ENCODE assay signal across 9 cellular contexts in the genomic region with DNA sequence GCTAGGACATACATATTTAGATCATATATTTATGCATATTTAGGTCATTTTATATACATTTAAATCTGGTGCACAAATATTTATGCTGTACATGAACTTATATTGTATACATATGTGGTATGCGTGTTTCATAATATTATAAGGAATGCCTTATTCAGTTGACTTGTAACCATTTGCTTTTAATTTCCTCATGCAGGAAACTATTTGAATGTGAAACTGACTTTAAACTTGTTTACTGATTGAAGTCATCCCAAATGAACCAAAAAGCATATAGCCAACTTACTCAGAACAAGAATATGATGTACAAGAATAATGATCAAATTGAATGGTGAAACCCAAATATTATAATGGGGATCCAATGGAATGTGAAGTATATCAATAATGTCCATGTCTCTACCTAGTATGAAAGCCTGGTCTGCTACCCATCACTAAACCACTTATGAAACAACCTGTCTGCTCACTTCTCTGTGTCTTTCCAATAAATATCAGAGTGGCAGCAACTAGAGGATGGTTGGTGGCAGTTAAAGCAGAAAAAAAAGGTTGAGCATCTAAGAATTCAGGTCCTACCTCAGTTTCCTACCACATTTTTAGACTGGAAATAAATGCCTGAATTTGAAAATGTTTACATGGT. TPM values are rescaled to one million over a fixed set of nuclear protein-coding genes. Genes with fewer than 3 reads are reported as not detected.
A peak's percentile ranks its signal among the peaks of the same experiment; 100 is the strongest.
DNase-seq lines count a peak whose midpoint lies in the region; ATAC-seq and TF ChIP-seq lines count a peak whose summit lies in the region.
"Had no signal": no experiment of that assay in that cellular context is flagged by ENCODE, and none has a peak within 500 bp of the region (broad histone marks: within the 10 kb centered on the region; RNA-seq: fewer than 3 reads in every experiment).

No MANE protein-coding gene starts in this region.

- no peaks in the 10 kb centered on the region for H3K9me3 ChIP-seq in ovary

- peaks cover 56% of the 10 kb centered on the region for H3K4me1 Mint-ChIP-seq in activated CD4-positive, alpha-beta memory T cell treated with anti-CD3 and anti-CD28 coated beads, Interleukin-2, amount 10 ng/mL, durations not matched to agents 7 days and 5 days

- intact Hi-C loops in ovary (cut with DNase I) = no loop called here

- ATAC-seq in GM18868 (IDR thresholded peaks at IDR 0.05; ENCODE audit: unreplicated experiment) (peak; percentile 30), HG02759 (IDR thresholded peaks at IDR 0.05; ENCODE audit: unreplicated experiment) (peak; percentile 57)
- ATAC-seq: K562 had no signal

- peak overlapping the region; percentile 91 for H3K27ac Mint-ChIP-seq in activated CD4-positive, alpha-beta memory T cell treated with anti-CD3 and anti-CD28 coated beads, Interleukin-2, amount 10 ng/mL, durations not matched to agents 7 days and 5 days

- H3K18ac ChIP-seq in mesendoderm (ENCODE audit: low read length) = no peak overlapping the region

- TF ChIP-seq POLR2A in ovary (IDR thresholded peaks at IDR 0.05) = no peak

- H3K79me1 ChIP-seq in mesendoderm (ENCODE audit: low read length) = no peaks in the 10 kb centered on the region

- DNase-seq in activated CD4-positive, alpha-beta memory T cell treated with anti-CD3 and anti-CD28 coated beads, Interleukin-2, amount 10 ng/mL, durations not matched to agents 7 days and 5 days = no peak
- DNase-seq in ovary (no peak), NCI-H1694 (lab: John Stamatoyannopoulos, UW) (no peak), mesendoderm (no peak), GM19238 (ENCODE audit: insufficient read length, low spot score) (no peak), DMS153 treated with DMSO at 0.1 percent for 48 hours (lab: John Stamatoyannopoulos, UW; ENCODE audit: unreplicated experiment) (no peak)

- no peak overlapping the region for H2BK120ac ChIP-seq in mesendoderm (ENCODE audit: low read depth, low read length)

- POLR2A ChIA-PET in activated CD4-positive, alpha-beta memory T cell treated with anti-CD3 and anti-CD28 coated beads, Interleukin-2, amount 10 ng/mL, durations not matched to agents 7 days and 5 days (lab: Charles Lee) = interaction anchor here (0.8 to 2.5 kb wide), 6 partner anchors 10 to 1018 kb away, joined by 3 to 22 read pairs (median 4); a partner anchor contains a TSS

- H3K4me3 ChIP-seq in ovary = peak overlapping the region; percentile 15
- H3K4me3 ChIP-seq in mesendoderm (ENCODE audit: low read length) = no peak overlapping the region
- H3K4me3 ChIP-seq: K562 had no signal

- no peak overlapping the region for H3K23ac ChIP-seq in mesendoderm (ENCODE audit: low read length)

- H3K4me1 ChIP-seq in ovary (ENCODE audit: insufficient read depth) (peaks cover 2% of the 10 kb centered on the region), mesendoderm (ENCODE audit: control insufficient read depth, low read depth, low read length) (no peaks in the 10 kb centered on the region)

- TF ChIP-seq EP300 in ovary (IDR thresholded peaks at IDR 0.05) = no peak

- no peak overlapping the region for H3K4ac ChIP-seq in mesendoderm (ENCODE audit: low read depth, low read length)

- H3K27ac ChIP-seq in ovary (peak overlapping the region in 1 of 2 donors; percentile 4), mesendoderm (ENCODE audit: low read depth, low read length) (no peak overlapping the region)

- H2BK5ac ChIP-seq in mesendoderm (ENCODE audit: low read length) = no peak overlapping the region

- no peak overlapping the region for H3K9ac ChIP-seq in mesendoderm (ENCODE audit: low read length)

- no peaks in the 10 kb centered on the region for H3K79me2 ChIP-seq in mesendoderm (ENCODE audit: control insufficient read depth, insufficient read depth, low read length)

- no peaks in the 10 kb centered on the region for H3K27me3 Mint-ChIP-seq in activated CD4-positive, alpha-beta memory T cell treated with anti-CD3 and anti-CD28 coated beads, Interleukin-2, amount 10 ng/mL, durations not matched to agents 7 days and 5 days

- no peak overlapping the region for H4K8ac ChIP-seq in mesendoderm (ENCODE audit: low read depth, low read length)

- no peaks in the 10 kb centered on the region for H3K27me3 ChIP-seq in ovary
- no peaks in the 10 kb centered on the region for H3K27me3 ChIP-seq in mesendoderm (ENCODE audit: insufficient read depth, low read length, poor library complexity)

- H3K4me3 Mint-ChIP-seq in activated CD4-positive, alpha-beta memory T cell treated with anti-CD3 and anti-CD28 coated beads, Interleukin-2, amount 10 ng/mL, durations not matched to agents 7 days and 5 days = peak overlapping the region; percentile 70

- no peak overlapping the region for H4K5ac ChIP-seq in mesendoderm (ENCODE audit: low read length)

- no peak overlapping the region for H2AK5ac ChIP-seq in mesendoderm (ENCODE audit: low read length)

- H3K9me3 Mint-ChIP-seq in activated CD4-positive, alpha-beta memory T cell treated with anti-CD3 and anti-CD28 coated beads, Interleukin-2, amount 10 ng/mL, durations not matched to agents 7 days and 5 days = no peaks in the 10 kb centered on the region

- WGBS in ovary, 3 donors = 96 to 100% (median 97%) methylated on average over 1 of the region's 1 CpG
- WGBS in mesendoderm (ENCODE audit: extremely low coverage, insufficient coverage, low lambda C conversion rate) = no CpG with 5 or more reads among the region's 1 CpG

- H3K36me3 Mint-ChIP-seq in activated CD4-positive, alpha-beta memory T cell treated with anti-CD3 and anti-CD28 coated beads, Interleukin-2, amount 10 ng/mL, durations not matched to agents 7 days and 5 days (ENCODE audit: low read depth) = peaks cover 39% of the 10 kb centered on the region

- H3K56ac ChIP-seq in mesendoderm (ENCODE audit: low read length) = no peak overlapping the region

- no peak overlapping the region for H2BK15ac ChIP-seq in mesendoderm (replicated peaks; ENCODE audit: low read depth)

- no peak for TF ChIP-seq CTCF in ovary (IDR thresholded peaks at IDR 0.05)

- CTCF ChIA-PET in activated CD4-positive, alpha-beta memory T cell treated with anti-CD3 and anti-CD28 coated beads, Interleukin-2, amount 10 ng/mL, durations not matched to agents 7 days and 5 days (lab: Charles Lee) = interaction anchor here (0.7 kb wide), 1 partner anchor 287 kb away, joined by 3 read pairs; no protein-coding TSS in a partner anchor

- H3K36me3 ChIP-seq in ovary (no peaks in the 10 kb centered on the region), mesendoderm (ENCODE audit: control insufficient read depth, insufficient read depth, low read length) (no peaks in the 10 kb centered on the region)

- no peak overlapping the region for H3K4me2 ChIP-seq in mesendoderm (ENCODE audit: low read length)

RNA-seq across cellular contexts. Expression of a gene that starts 38.3 kb away (rescaled TPM):
- 10 to 100 TPM; 44.5 to 49.9 TPM for total RNA-seq in activated CD4-positive, alpha-beta memory T cell treated with anti-CD3 and anti-CD28 coated beads, Interleukin-2, amount 10 ng/mL, durations not matched to agents 7 days and 5 days
- 10 to 100 TPM in 4 of 7 donors, 1 to 10 TPM in 3; 6.7 to 19.0 (median 10.3) TPM for total RNA-seq in ovary
- polyA plus RNA-seq in ovary = 1 to 10 TPM; 3.8 to 5.2 TPM
- polyA plus RNA-seq in mesendoderm (2013, experiment 1 of 2) = 1.4 TPM
- 1.5 TPM for polyA plus RNA-seq in mesendoderm (2013, experiment 2 of 2)
